19 cellular contexts compared by ENCODE assay signal in the genomic region with DNA sequence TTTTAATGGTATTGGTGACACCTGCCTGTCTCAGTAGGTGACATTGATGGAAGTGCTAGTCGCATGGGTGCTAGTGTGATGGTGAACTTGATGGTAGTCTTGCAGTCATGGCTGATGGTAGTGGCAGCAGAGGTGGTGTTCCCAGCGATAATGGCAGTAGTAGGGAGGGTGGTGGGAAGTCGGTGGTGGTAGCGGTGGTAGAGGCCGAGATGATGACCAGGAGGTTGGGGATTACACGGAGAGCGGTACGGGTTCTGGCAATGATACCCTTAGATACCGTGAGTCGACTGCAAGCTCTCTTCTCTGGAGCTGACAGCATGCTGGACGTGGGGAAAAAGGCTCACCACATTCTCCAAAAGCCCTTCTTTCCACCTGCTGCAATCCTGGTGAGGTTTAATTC.
A peak's percentile ranks its signal among the peaks of the same experiment; 100 is the strongest.
DNase-seq lines count a peak whose midpoint lies in the region; ATAC-seq and TF ChIP-seq lines count a peak whose summit lies in the region.
"Had no signal": no experiment of that assay in that cellular context is flagged by ENCODE, and none has a peak within 500 bp of the region (broad histone marks: within the 10 kb centered on the region; RNA-seq: fewer than 3 reads in every experiment).

No MANE protein-coding gene starts in this region.

- CTCF ChIA-PET in activated CD4-positive, alpha-beta memory T cell treated with anti-CD3 and anti-CD28 coated beads, Interleukin-2, amount 10 ng/mL, durations not matched to agents 7 days and 5 days (lab: Charles Lee), result interaction anchor here (0.8 kb wide), 1 partner anchor 145 kb away, joined by 3 read pairs; no protein-coding TSS in a partner anchor
- CTCF ChIA-PET in activated CD4-positive, alpha-beta memory T cell treated with anti-CD3 and anti-CD28 coated beads for 36 hours (lab: Charles Lee), result interaction anchor here (1.1 to 2.6 kb wide), 2 partner anchors 9 to 15 kb away, joined by 4 to 14 read pairs; no protein-coding TSS in a partner anchor
- CTCF ChIA-PET in activated CD8-positive, alpha-beta T cell treated with anti-CD3 and anti-CD28 coated beads, Interleukin-2, amount 10 ng/mL, durations not matched to agents 7 days and 5 days (lab: Charles Lee), result interaction anchor here (1.1 to 1.8 kb wide), 5 partner anchors 8 to 705 kb away, joined by 3 to 12 read pairs (median 3); no protein-coding TSS in a partner anchor

- POLR2A ChIA-PET in activated CD4-positive, alpha-beta memory T cell treated with anti-CD3 and anti-CD28 coated beads, Interleukin-2, amount 10 ng/mL, durations not matched to agents 7 days and 5 days (lab: Charles Lee), result interaction anchor here (1.4 kb wide), 1 partner anchor 108 kb away, joined by 3 read pairs; no protein-coding TSS in a partner anchor
- POLR2A ChIA-PET in activated CD4-positive, alpha-beta memory T cell treated with anti-CD3 and anti-CD28 coated beads for 36 hours (lab: Charles Lee), result no interaction called here
- POLR2A ChIA-PET in activated CD8-positive, alpha-beta T cell treated with anti-CD3 and anti-CD28 coated beads, Interleukin-2, amount 10 ng/mL, durations not matched to agents 7 days and 5 days (lab: Charles Lee), result interaction anchor here (0.9 kb wide), 1 partner anchor 367 kb away, joined by 3 read pairs; no protein-coding TSS in a partner anchor

- H3K27me3 ChIP-seq in foreskin keratinocyte (no peaks in the 10 kb centered on the region), endodermal cell (ENCODE audit: control insufficient read depth, insufficient read depth, low read length, poor library complexity, severe bottlenecking) (no peaks in the 10 kb centered on the region)
- H3K27me3 ChIP-seq: ovary had no signal

- H3K9ac ChIP-seq in endodermal cell (ENCODE audit: extremely low read depth, low read length, poor library complexity, severe bottlenecking), result no peak overlapping the region

- peaks cover 6% of the 10 kb centered on the region for H3K36me3 Mint-ChIP-seq in activated CD4-positive, alpha-beta memory T cell treated with anti-CD3 and anti-CD28 coated beads, Interleukin-2, amount 10 ng/mL, durations not matched to agents 7 days and 5 days (ENCODE audit: low read depth)
- no peaks in the 10 kb centered on the region for H3K36me3 Mint-ChIP-seq in activated CD4-positive, alpha-beta memory T cell treated with anti-CD3 and anti-CD28 coated beads for 36 hours
- H3K36me3 Mint-ChIP-seq in activated CD8-positive, alpha-beta T cell treated with anti-CD3 and anti-CD28 coated beads, Interleukin-2, amount 10 ng/mL, durations not matched to agents 7 days and 5 days (ENCODE audit: low read depth), result no peaks in the 10 kb centered on the region
- no peaks in the 10 kb centered on the region for H3K36me3 Mint-ChIP-seq in endodermal cell (ENCODE audit: low read depth)

- no peak for DNase-seq in activated CD4-positive, alpha-beta memory T cell treated with anti-CD3 and anti-CD28 coated beads, Interleukin-2, amount 10 ng/mL, durations not matched to agents 7 days and 5 days
- DNase-seq in activated CD4-positive, alpha-beta memory T cell treated with anti-CD3 and anti-CD28 coated beads for 36 hours, result no peak
- no peak for DNase-seq in activated CD8-positive, alpha-beta T cell treated with anti-CD3 and anti-CD28 coated beads, Interleukin-2, amount 10 ng/mL, durations not matched to agents 7 days and 5 days
- DNase-seq in foreskin keratinocyte, result no peak
- DNase-seq in retinal pigment epithelial cell (ENCODE audit: low read depth), result no peak
- no peak for DNase-seq in DMS79 treated with DMSO at 0.1 percent for 48 hours (lab: John Stamatoyannopoulos, UW)
- no peak for DNase-seq in endodermal cell
- DNase-seq in ACHN, result no peak
- DNase-seq: activated gamma-delta T cell; effector CD4-positive, alpha-beta T cell; glutamatergic neuron; NCI-H1417; NCI-H526 treated with DMSO at 0.1 percent for 48 hours; Right ventricle myocardium superior; stimulated activated CD4-positive, alpha-beta T cell treated with anti-CD3 and anti-CD28 coated beads, Interleukin-4, amount 100 ng/mL, for 1 hour had no signal

- H3K9me3 Mint-ChIP-seq in activated CD4-positive, alpha-beta memory T cell treated with anti-CD3 and anti-CD28 coated beads, Interleukin-2, amount 10 ng/mL, durations not matched to agents 7 days and 5 days, result no peaks in the 10 kb centered on the region
- no peaks in the 10 kb centered on the region for H3K9me3 Mint-ChIP-seq in activated CD4-positive, alpha-beta memory T cell treated with anti-CD3 and anti-CD28 coated beads for 36 hours
- no peaks in the 10 kb centered on the region for H3K9me3 Mint-ChIP-seq in activated CD8-positive, alpha-beta T cell treated with anti-CD3 and anti-CD28 coated beads, Interleukin-2, amount 10 ng/mL, durations not matched to agents 7 days and 5 days (ENCODE audit: insufficient read depth)
- no peaks in the 10 kb centered on the region for H3K9me3 Mint-ChIP-seq in endodermal cell

- TF ChIP-seq CTCF in foreskin keratinocyte (conservative IDR thresholded peaks at IDR 0.05) (no peak), retinal pigment epithelial cell (conservative IDR thresholded peaks at IDR 0.05; ENCODE audit: low read depth, low read length) (no peak), endodermal cell (conservative IDR thresholded peaks at IDR 0.05) (no peak)

- peak overlapping the region; percentile 71 for H3K27ac ChIP-seq in foreskin keratinocyte
- H3K27ac ChIP-seq in endodermal cell (ENCODE audit: low read depth, low read length), result no peak overlapping the region
- H3K27ac ChIP-seq: C4-2B, left lung, ovary, VCaP had no signal

- 93 to 94% methylated on average over 7 to 11 of the region's 11 CpGs for WGBS in endodermal cell (ENCODE audit: insufficient coverage in 1 of 2, insufficient read length in 1 of 2), 2 experiments

- intact Hi-C loops in activated CD4-positive, alpha-beta memory T cell treated with anti-CD3 and anti-CD28 coated beads for 36 hours (cut with micrococcal nuclease), result no loop called here

- H3K36me3 ChIP-seq in endodermal cell (ENCODE audit: control insufficient read depth, insufficient read depth, low read length), result no peaks in the 10 kb centered on the region
- H3K36me3 ChIP-seq: left lung, ovary had no signal

- peaks cover 10% of the 10 kb centered on the region for H3K4me1 ChIP-seq in foreskin keratinocyte
- peaks cover under 1% of the 10 kb centered on the region for H3K4me1 ChIP-seq in endodermal cell (ENCODE audit: control insufficient read depth, insufficient read depth, low read length)

- H3K4me1 Mint-ChIP-seq in activated CD4-positive, alpha-beta memory T cell treated with anti-CD3 and anti-CD28 coated beads, Interleukin-2, amount 10 ng/mL, durations not matched to agents 7 days and 5 days, result peaks cover 28% of the 10 kb centered on the region
- H3K4me1 Mint-ChIP-seq in activated CD4-positive, alpha-beta memory T cell treated with anti-CD3 and anti-CD28 coated beads for 36 hours (ENCODE audit: low read depth), result peaks cover 13% of the 10 kb centered on the region
- H3K4me1 Mint-ChIP-seq in activated CD8-positive, alpha-beta T cell treated with anti-CD3 and anti-CD28 coated beads, Interleukin-2, amount 10 ng/mL, durations not matched to agents 7 days and 5 days (ENCODE audit: low read depth), result peaks cover 20% of the 10 kb centered on the region
- peaks cover 36% of the 10 kb centered on the region for H3K4me1 Mint-ChIP-seq in endodermal cell

- no peaks in the 10 kb centered on the region for H3K9me3 ChIP-seq in endodermal cell (ENCODE audit: control insufficient read depth, low read length)
- H3K9me3 ChIP-seq: left lung, ovary had no signal

- peak overlapping the region; percentile 5 for H3K4me3 ChIP-seq in retinal pigment epithelial cell (ENCODE audit: low read length)
- no peak overlapping the region for H3K4me3 ChIP-seq in endodermal cell (ENCODE audit: low read length)
- H3K4me3 ChIP-seq: left lung, ovary had no signal

- ATAC-seq in activated CD8-positive, alpha-beta T cell treated with anti-CD3 and anti-CD28 coated beads, Interleukin-2, amount 10 ng/mL, durations not matched to agents 7 days and 5 days, result no peak
- no peak for ATAC-seq in foreskin keratinocyte

- H3K4me3 Mint-ChIP-seq in activated CD4-positive, alpha-beta memory T cell treated with anti-CD3 and anti-CD28 coated beads, Interleukin-2, amount 10 ng/mL, durations not matched to agents 7 days and 5 days, result no peak overlapping the region
- no peak overlapping the region for H3K4me3 Mint-ChIP-seq in activated CD4-positive, alpha-beta memory T cell treated with anti-CD3 and anti-CD28 coated beads for 36 hours
- no peak overlapping the region for H3K4me3 Mint-ChIP-seq in activated CD8-positive, alpha-beta T cell treated with anti-CD3 and anti-CD28 coated beads, Interleukin-2, amount 10 ng/mL, durations not matched to agents 7 days and 5 days
- no peak overlapping the region for H3K4me3 Mint-ChIP-seq in endodermal cell

- H3K27ac Mint-ChIP-seq in activated CD4-positive, alpha-beta memory T cell treated with anti-CD3 and anti-CD28 coated beads, Interleukin-2, amount 10 ng/mL, durations not matched to agents 7 days and 5 days, result peak overlapping the region; percentile 2
- no peak overlapping the region for H3K27ac Mint-ChIP-seq in activated CD4-positive, alpha-beta memory T cell treated with anti-CD3 and anti-CD28 coated beads for 36 hours
- H3K27ac Mint-ChIP-seq in activated CD8-positive, alpha-beta T cell treated with anti-CD3 and anti-CD28 coated beads, Interleukin-2, amount 10 ng/mL, durations not matched to agents 7 days and 5 days, result peak overlapping the region; percentile 73
- H3K27ac Mint-ChIP-seq in endodermal cell, result no peak overlapping the region

- peaks cover 13% of the 10 kb centered on the region for H3K27me3 Mint-ChIP-seq in activated CD4-positive, alpha-beta memory T cell treated with anti-CD3 and anti-CD28 coated beads, Interleukin-2, amount 10 ng/mL, durations not matched to agents 7 days and 5 days
- H3K27me3 Mint-ChIP-seq in activated CD4-positive, alpha-beta memory T cell treated with anti-CD3 and anti-CD28 coated beads for 36 hours, result peaks cover 3% of the 10 kb centered on the region
- H3K27me3 Mint-ChIP-seq in activated CD8-positive, alpha-beta T cell treated with anti-CD3 and anti-CD28 coated beads, Interleukin-2, amount 10 ng/mL, durations not matched to agents 7 days and 5 days (ENCODE audit: low read depth), result no peaks in the 10 kb centered on the region
- peaks cover 22% of the 10 kb centered on the region for H3K27me3 Mint-ChIP-seq in endodermal cell (ENCODE audit: insufficient read depth)

- in situ Hi-C loops in ACHN (cut with HindIII; ENCODE audit: low pct_ligation_motif_present, low pct_unique_long_range_greater_than_20kb, low sequenced_read_pairs), result loop anchor here (25.0 kb wide), 1 partner anchor 146 kb away; no protein-coding TSS in a partner anchor

Comparison
In these comparisons a context has a peak if more than half of its experiments do, and no peak if none do; other contexts are left out.
1. H3K27ac Mint-ChIP-seq: peak in activated CD4-positive, alpha-beta memory T cell treated with anti-CD3 and anti-CD28 coated beads, Interleukin-2, amount 10 ng/mL, durations not matched to agents 7 days and 5 days (single experiment) and activated CD8-positive, alpha-beta T cell treated with anti-CD3 and anti-CD28 coated beads, Interleukin-2, amount 10 ng/mL, durations not matched to agents 7 days and 5 days (single experiment); none in activated CD4-positive, alpha-beta memory T cell treated with anti-CD3 and anti-CD28 coated beads for 36 hours (single experiment) and endodermal cell (single experiment).